In the genomic region with DNA sequence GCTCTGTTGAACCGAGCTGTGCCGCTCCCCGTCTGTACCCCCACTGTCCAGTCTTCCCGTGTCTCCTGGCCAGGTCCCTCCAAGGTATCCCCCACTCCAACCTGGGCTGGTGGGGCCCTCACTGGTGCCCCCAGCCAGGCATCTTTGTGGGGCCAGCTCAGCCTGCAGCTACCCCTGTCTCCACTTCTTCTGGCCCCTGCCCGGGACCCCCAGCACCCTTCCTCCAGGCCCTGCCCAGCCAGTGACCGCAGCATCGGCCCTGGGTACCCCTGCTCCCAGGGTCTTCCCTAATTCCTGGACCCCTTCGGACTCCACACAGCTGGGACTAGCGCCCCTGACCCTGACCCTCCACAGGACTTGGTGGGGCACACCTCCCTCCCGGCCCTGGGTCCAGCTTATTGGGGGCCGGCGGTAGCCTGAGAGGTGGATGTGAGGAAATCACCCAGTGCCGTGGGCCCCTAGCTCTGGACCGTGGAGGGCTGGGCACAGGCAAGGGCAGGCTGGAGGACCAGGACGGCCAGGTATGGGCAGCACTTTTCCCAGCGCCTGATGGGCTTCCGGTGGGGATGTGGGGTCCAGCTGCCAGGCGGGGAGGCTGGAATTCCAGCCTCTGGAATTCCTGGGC, we compare ENCODE assay signal across 1 cellular context.
TF ChIP-seq lines count a peak whose summit lies in the region.

No MANE protein-coding gene starts in this region.

TF ChIP-seq in neural cell, 6 proteins besides CTCF, POLR2A, EP300 and RAD21 (continued from another document):
- TF ChIP-seq REST (IDR thresholded peaks at IDR 0.05; ENCODE audit: borderline replicate concordance) (no peak), POLR2AphosphoS5 (IDR thresholded peaks at IDR 0.05) (no peak), TAF1 (IDR thresholded peaks at IDR 0.05; ENCODE audit: low read depth) (no peak), MXI1 (conservative IDR thresholded peaks at IDR 0.05; ENCODE audit: poor library complexity, severe bottlenecking) (no peak)
